12 cellular contexts compared by ENCODE assay signal in genomic region chr4:188428935-188429334, GRCh38.
DNase-seq lines count a peak whose midpoint lies in the region; ATAC-seq and TF ChIP-seq lines count a peak whose summit lies in the region.
"Had no signal": no experiment of that assay in that cellular context is flagged by ENCODE, and none has a peak within 500 bp of the region (broad histone marks: within the 10 kb centered on the region; RNA-seq: fewer than 3 reads in every experiment).

No MANE protein-coding gene starts in this region.

- H3K18ac ChIP-seq in IMR-90 (ENCODE audit: low read depth, low read length) = no peak overlapping the region

- CTCF ChIA-PET in IMR-90 (lab: Yijun Ruan, JAX) = no interaction called here

- no peak for TF ChIP-seq CTCF in IMR-90 (conservative IDR thresholded peaks at IDR 0.05; ENCODE audit: low read depth, low read length)

- H3K79me1 ChIP-seq in IMR-90 (ENCODE audit: low read depth in 1 of 2, low read length in 2 of 2) = no peaks in the 10 kb centered on the region

- no peak overlapping the region for H2BK15ac ChIP-seq in IMR-90 (ENCODE audit: low read depth, low read length)

- H3K36me3 ChIP-seq in IMR-90 (ENCODE audit: control insufficient read depth, insufficient read depth, low read length) = no peaks in the 10 kb centered on the region

- no peak overlapping the region for H4K8ac ChIP-seq in IMR-90 (ENCODE audit: low read depth in 2 of 2, low read length in 2 of 2)

- H3K14ac ChIP-seq in IMR-90 (replicated peaks; ENCODE audit: low read depth, low read length) = no peak overlapping the region

- intact Hi-C loops in IMR-90 (cut with micrococcal nuclease) = no loop called here

- no peak overlapping the region for H3K9ac ChIP-seq in IMR-90 (ENCODE audit: low read depth, low read length)
- H3K9ac ChIP-seq: parathyroid adenoma had no signal

- no peak for TF ChIP-seq RAD21 in IMR-90 (IDR thresholded peaks at IDR 0.05; ENCODE audit: low read length)

- no peaks in the 10 kb centered on the region for H3K9me3 ChIP-seq in IMR-90 (ENCODE audit: control insufficient read depth, insufficient read depth, low read length)

- no TSS peak for BruUV-seq in IMR-90 (replicated peaks; lab: Mats Ljungman, UMichigan)

- H4K91ac ChIP-seq in IMR-90 (ENCODE audit: insufficient read depth, low read depth, low read length) = no peak overlapping the region

- ATAC-seq in IMR-90 (ENCODE audit: low read depth) = no peak

- H4K5ac ChIP-seq in IMR-90 (ENCODE audit: low read depth, low read length) = no peak overlapping the region

- no peak overlapping the region for H2BK20ac ChIP-seq in IMR-90 (ENCODE audit: low read depth, low read length)

- no peak overlapping the region for H3K4ac ChIP-seq in IMR-90 (ENCODE audit: low read depth, low read length)

- H2BK120ac ChIP-seq in IMR-90 (ENCODE audit: low read depth, low read length) = no peak overlapping the region

- no peak overlapping the region for H2AFZ ChIP-seq in IMR-90 (replicated peaks; ENCODE audit: low read length, poor library complexity)
- H2AFZ ChIP-seq: parathyroid adenoma had no signal

- H3K27ac ChIP-seq in IMR-90 (ENCODE audit: insufficient read depth, low read length) = no peak overlapping the region
- H3K27ac ChIP-seq: parathyroid adenoma had no signal

- WGBS in IMR-90 (ENCODE audit: extremely low coverage in 2 of 2, insufficient read length in 1 of 2), 2 experiments = no CpG with 5 or more reads among the region's 6 CpGs

- no peak overlapping the region for H3K4me3 ChIP-seq in IMR-90 (ENCODE audit: insufficient read depth, low read depth, low read length)

- H3K23ac ChIP-seq in IMR-90 (ENCODE audit: low read depth, low read length) = no peak overlapping the region

- H2AK9ac ChIP-seq in IMR-90 (replicated peaks; ENCODE audit: low read depth, low read length, poor library complexity) = no peak overlapping the region

- DNase-seq in COLO668 (lab: John Stamatoyannopoulos, UW; ENCODE audit: unreplicated experiment) (peak; percentile 53), IMR-90 (peak; percentile 64), SHP77 (lab: John Stamatoyannopoulos, UW) (peak; percentile 93 to 94), iPS DF 19.7 (ENCODE audit: low read depth, low spot score) (peak; percentile 40), HCEC 1CT (no peak), amygdala (lab: John Stamatoyannopoulos, UW) (no peak), germinal center (ENCODE audit: low spot score) (no peak)
- DNase-seq in NK-92 treated with Interleukin-12 subunit alpha and Interleukin-12 subunit beta, amount 100 ng/mL, for 24 hours (lab: John Stamatoyannopoulos, UW) = no peak
- DNase-seq: activated naive CD4-positive, alpha-beta T cell treated with Interleukin-2 at 50 U/mL for 16 hours; caudate nucleus; DMS79 treated with DMSO at 0.1 percent for 48 hours had no signal

- no peaks in the 10 kb centered on the region for H3K9me1 ChIP-seq in IMR-90 (ENCODE audit: insufficient read depth, low read length)

- no peak overlapping the region for H3K56ac ChIP-seq in IMR-90 (ENCODE audit: extremely low read depth, insufficient read depth, low read length)

- peaks cover 3% of the 10 kb centered on the region; the same call in 1 of the 2 replicates for H3K4me1 ChIP-seq in IMR-90 (ENCODE audit: control insufficient read depth, insufficient read depth, low read length)
- H3K4me1 ChIP-seq: parathyroid adenoma had no signal

- H4K20me1 ChIP-seq in IMR-90 (ENCODE audit: insufficient read depth, low read length) = no peaks in the 10 kb centered on the region

- H2AK5ac ChIP-seq in IMR-90 (ENCODE audit: low read depth, low read length) = no peak overlapping the region

- H3K4me2 ChIP-seq in IMR-90 (ENCODE audit: low read depth, low read length) = no peak overlapping the region

- dilution Hi-C loops in IMR-90 (cut with HindIII; ENCODE audit: low sequenced_read_pairs, unreplicated experiment) = no loop called here

- TF ChIP-seq POLR2A in IMR-90 (IDR thresholded peaks at IDR 0.05; ENCODE audit: low read depth, low read length) = no peak

- H3K27me3 ChIP-seq in IMR-90 (ENCODE audit: control insufficient read depth, insufficient read depth, low read length) = no peaks in the 10 kb centered on the region

- POLR2A ChIA-PET in IMR-90 (lab: Charles Lee; ENCODE audit: unreplicated experiment) = no interaction called here

- in situ Hi-C loops in IMR-90 (cut with MboI; ENCODE audit: low sequenced_read_pairs) = no loop called here

- no peak overlapping the region for H2BK5ac ChIP-seq in IMR-90 (ENCODE audit: low read depth, low read length, poor library complexity, severe bottlenecking)

TF ChIP-seq in IMR-90, 13 proteins besides CTCF, POLR2A, EP300 and RAD21:
- no peak for TF ChIP-seq SMC3 (IDR thresholded peaks at IDR 0.05; ENCODE audit: low read depth, low read length)
- no peak for TF ChIP-seq ELK1 (IDR thresholded peaks at IDR 0.05; ENCODE audit: borderline replicate concordance, low read depth, low read length)
- no peak for TF ChIP-seq MAZ (IDR thresholded peaks at IDR 0.05; ENCODE audit: borderline replicate concordance, low read depth, low read length)
- TF ChIP-seq CEBPB (IDR thresholded peaks at IDR 0.05; ENCODE audit: low read depth, low read length) = no peak
- no peak for TF ChIP-seq MXI1 (IDR thresholded peaks at IDR 0.05; ENCODE audit: borderline replicate concordance, low read depth, low read length)
- no peak for TF ChIP-seq CHD1 (IDR thresholded peaks at IDR 0.05; ENCODE audit: low read depth, low read length)
- TF ChIP-seq BHLHE40 (IDR thresholded peaks at IDR 0.05; ENCODE audit: low read depth, low read length) = no peak
- TF ChIP-seq NFE2L2 (IDR thresholded peaks at IDR 0.05; ENCODE audit: low read depth, low read length) = no peak
- TF ChIP-seq MAFK (IDR thresholded peaks at IDR 0.05; ENCODE audit: low read depth, low read length) = no peak
- TF ChIP-seq FOS (IDR thresholded peaks at IDR 0.05; ENCODE audit: low read depth, low read length) = no peak
- TF ChIP-seq RFX5 (IDR thresholded peaks at IDR 0.05; ENCODE audit: low read depth, low read length) = no peak
- no peak for TF ChIP-seq RCOR1 (IDR thresholded peaks at IDR 0.05; ENCODE audit: insufficient replicate concordance, low read length)
- no peak for TF ChIP-seq USF2 (IDR thresholded peaks at IDR 0.05; ENCODE audit: low read depth, low read length)

Comparison
In these comparisons a context has a peak if more than half of its experiments do, and no peak if none do; other contexts are left out.
1. DNase-seq: peak in COLO668 (single experiment), IMR-90 (single experiment), SHP77 (2 of 2) and iPS DF 19.7 (single experiment); none in NK-92 treated with Interleukin-12 subunit alpha and Interleukin-12 subunit beta, amount 100 ng/mL, for 24 hours (single experiment), HCEC 1CT (single experiment), amygdala (0 of 56) and germinal center (single experiment).